ENCODE assay signal across 14 cellular contexts in genomic region chr1:192832492-192832891, GRCh38.
"Had no signal": no experiment of that assay in that cellular context is flagged by ENCODE, and none has a peak within 500 bp of the region (broad histone marks: within the 10 kb centered on the region; RNA-seq: fewer than 3 reads in every experiment).

No MANE protein-coding gene starts in this region.

- H3K4me3 ChIP-seq: cardiac muscle cell, heart left ventricle, psoas muscle, testis, tibial nerve had no signal

- DNase-seq: effector memory CD4-positive, alpha-beta T cell; erythroblast; heart left ventricle; hippocampal formation; midbrain; psoas muscle; stimulated activated CD4-positive, alpha-beta T cell treated with anti-CD3 and anti-CD28 coated beads, Interleukin-12 subunit alpha, Interleukin-12 subunit beta, amount 100 ng/mL, for 4 hours; stimulated activated naive CD4-positive, alpha-beta T cell treated with Interleukin-2 at 50 U/mL for 16 hours; testis had no signal

- H3K36me3 Mint-ChIP-seq: natural killer cell treated with Interleukin-12 subunit alpha and Interleukin-12 subunit beta and Interleukin-15 and Interleukin-18, amount 100 ng/mL, for 72 hours had no signal

- H3K27me3 ChIP-seq: cardiac muscle cell, heart left ventricle, testis, tibial nerve had no signal

- FAIRE-seq: endometrium, frontal cortex had no signal

- H3K9me3 Mint-ChIP-seq: natural killer cell treated with Interleukin-12 subunit alpha and Interleukin-12 subunit beta and Interleukin-15 and Interleukin-18, amount 100 ng/mL, for 72 hours had no signal

- H3K27ac Mint-ChIP-seq: natural killer cell treated with Interleukin-12 subunit alpha and Interleukin-12 subunit beta and Interleukin-15 and Interleukin-18, amount 100 ng/mL, for 72 hours had no signal

- H3K4me3 Mint-ChIP-seq: natural killer cell treated with Interleukin-12 subunit alpha and Interleukin-12 subunit beta and Interleukin-15 and Interleukin-18, amount 100 ng/mL, for 72 hours had no signal

- H3K36me3 ChIP-seq: cardiac muscle cell, heart left ventricle, tibial nerve had no signal

- H3K27ac ChIP-seq: cardiac muscle cell, heart left ventricle, psoas muscle, testis, tibial nerve had no signal
